Comparison of ENCODE assay signal across 8 cellular contexts in the genomic region with DNA sequence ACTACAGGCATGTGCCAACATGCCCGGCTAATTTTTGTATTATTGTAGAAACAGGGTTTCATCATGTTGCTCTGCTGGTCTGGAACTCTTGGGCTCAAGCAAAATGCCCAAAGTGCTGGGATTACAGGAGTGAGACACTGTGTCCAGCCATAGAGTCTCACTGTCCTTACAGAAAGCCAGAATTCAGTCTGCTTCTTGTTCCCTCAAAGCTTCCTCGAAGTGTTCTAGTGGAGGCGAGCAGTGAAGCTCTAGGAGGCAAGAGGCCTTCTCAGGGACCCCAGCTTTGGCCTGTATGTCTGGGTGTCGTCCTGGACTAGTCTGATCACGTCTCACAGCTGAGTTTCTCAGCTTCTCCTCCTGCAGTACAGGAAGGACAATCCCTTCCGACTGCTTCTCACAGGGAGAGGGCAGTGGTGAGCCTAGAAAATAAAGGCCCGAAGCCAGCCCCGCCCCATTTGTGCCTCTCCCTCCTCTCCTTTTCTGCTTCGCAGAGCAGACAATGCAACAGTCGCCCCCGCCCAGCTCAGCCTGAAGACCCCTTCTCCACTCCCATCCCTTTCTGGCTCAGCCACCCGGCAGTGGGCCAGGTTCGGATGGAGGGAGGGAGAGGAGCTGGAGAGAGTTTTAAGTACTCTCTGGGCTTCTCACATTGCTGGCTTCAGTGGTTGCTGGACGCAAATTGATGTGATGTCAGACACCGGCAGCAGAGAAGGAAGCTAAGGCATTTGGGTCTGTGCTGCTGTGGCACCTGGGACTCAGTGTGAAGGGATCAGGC. TPM values are rescaled to one million over a fixed set of nuclear protein-coding genes. Genes with fewer than 3 reads are reported as not detected.
A peak's percentile ranks its signal among the peaks of the same experiment; 100 is the strongest.
DNase-seq lines count a peak whose midpoint lies in the region; ATAC-seq and TF ChIP-seq lines count a peak whose summit lies in the region.

No MANE protein-coding gene starts in this region.

- 4 to 22% methylated on average over 12 to 15 of the region's 15 CpGs for WGBS in lung, 2 donors

- DNase-seq in activated gamma-delta T cell treated with Interleukin-2 at 50 U/mL for 16 hours (peak; percentile 44), activated gamma-delta T cell (lab: John Stamatoyannopoulos, UW) (no peak), NCI-H526 (lab: John Stamatoyannopoulos, UW) (peak; percentile 75 to 93), lung (ENCODE audit: low spot score) (peak; percentile 76)
- peak; percentile 73 for DNase-seq in activated CD4-positive, alpha-beta T cell treated with anti-CD3 and anti-CD28 coated beads for 48 hours
- DNase-seq in effector CD4-positive, alpha-beta T cell = peak; percentile 33
- peak; percentile 36 for DNase-seq in stimulated activated CD8-positive, alpha-beta memory T cell treated with anti-CD3 and anti-CD28 coated beads, Interleukin-12 subunit alpha, Interleukin-12 subunit beta, amount 100 ng/mL, for 1 hour (ENCODE audit: low read depth)

- ATAC-seq in HG03354 (IDR thresholded peaks at IDR 0.05; ENCODE audit: poor library complexity, severe bottlenecking, unreplicated experiment) (peak; percentile 75), lung (ENCODE audit: insufficient read depth, low FRiP score) (peak; percentile 80)

- H3K27ac ChIP-seq in lung (ENCODE audit: low read depth in 1 of 2, low read length in 1 of 2) = peak overlapping the region; percentile 47 to 83

- H3K4me1 ChIP-seq in lung (ENCODE audit: control insufficient read depth in 2 of 2, insufficient read depth in 2 of 2, low read length in 2 of 2) = peaks cover 0 to 3% of the 10 kb centered on the region in 2 donors

- no peaks in the 10 kb centered on the region for H3K9me3 ChIP-seq in lung (ENCODE audit: control insufficient read depth in 2 of 2, insufficient read depth in 1 of 2, low read length in 1 of 2)

- no peak overlapping the region for H3K4me3 ChIP-seq in lung

- peaks cover 0 to under 1% of the 10 kb centered on the region in 2 donors for H3K36me3 ChIP-seq in lung (ENCODE audit: control insufficient read depth in 2 of 2, insufficient read depth in 2 of 2, low read length in 2 of 2)

- peak; percentile 32 for TF ChIP-seq CTCF in lung (IDR thresholded peaks at IDR 0.05; ENCODE audit: control extremely low read depth, extremely low read depth)

- H3K27me3 ChIP-seq in lung (ENCODE audit: control insufficient read depth, insufficient read depth) = no peaks in the 10 kb centered on the region

RNA-seq across cellular contexts. Expression of gene FAM3A, which starts 11.1 kb away (rescaled TPM):
- total RNA-seq in lung = 10 to 100 TPM; 21.5 to 48.6 TPM
- polyA plus RNA-seq in lung = 10 to 100 TPM; 43.9 to 61.2 TPM

RNA-seq across cellular contexts. Expression of gene G6PD, which starts 19.6 kb away (rescaled TPM):
- 100 to 1,000 TPM in 1 of 2 donors, 10 to 100 TPM in 1; 24.3 to 106 TPM for total RNA-seq in lung
- 10 to 100 TPM; 55.4 to 75.6 TPM for polyA plus RNA-seq in lung

RNA-seq across cellular contexts. Expression of gene IKBKG, which starts 20.3 kb away (rescaled TPM):
- 10 to 100 TPM; 12.0 to 58.3 TPM for total RNA-seq in lung
- 10 to 100 TPM; 23.1 to 49.6 TPM for polyA plus RNA-seq in lung

RNA-seq across cellular contexts. Expression of gene SLC10A3, which starts 36.7 kb away (rescaled TPM):
- 10 to 100 TPM; 11.1 to 30.9 TPM for total RNA-seq in lung
- polyA plus RNA-seq in lung = 10 to 100 TPM; 27.3 to 33.0 TPM

RNA-seq across cellular contexts. Expression of gene UBL4A, which starts 40.7 kb away (rescaled TPM):
- 10 to 100 TPM; 22.9 to 38.2 TPM for total RNA-seq in lung
- 10 to 100 TPM; 21.3 to 39.6 TPM for polyA plus RNA-seq in lung
